ENCODE assay signal across 10 cellular contexts in genomic region chr6:446418-447366, GRCh38. TPM values are rescaled to one million over a fixed set of nuclear protein-coding genes. Genes with fewer than 3 reads are reported as not detected.
DNase-seq lines count a peak whose midpoint lies in the region; ATAC-seq and TF ChIP-seq lines count a peak whose summit lies in the region.
"Had no signal": no experiment of that assay in that cellular context is flagged by ENCODE, and none has a peak within 500 bp of the region (broad histone marks: within the 10 kb centered on the region; RNA-seq: fewer than 3 reads in every experiment).

No MANE protein-coding gene starts in this region.

- intact Hi-C loops in thyroid gland (cut with DNase I) (no loop called here), Right ventricle myocardium inferior (cut with DNase I) (no loop called here)

- no peaks in the 10 kb centered on the region for H4K20me1 ChIP-seq in BLaER1 treated with 17β-estradiol and CSF1 and Interleukin-3, amounts not matched to agents 10 nM and 100 nM

- H3K27ac Mint-ChIP-seq in activated naive CD4-positive, alpha-beta T cell treated with anti-CD3 and anti-CD28 coated beads, Interleukin-2, amount 10 ng/mL, durations not matched to agents 7 days and 5 days, result peak overlapping the region; percentile 95

- H3K27me3 Mint-ChIP-seq in activated naive CD4-positive, alpha-beta T cell treated with anti-CD3 and anti-CD28 coated beads, Interleukin-2, amount 10 ng/mL, durations not matched to agents 7 days and 5 days, result no peaks in the 10 kb centered on the region

- H3K9ac ChIP-seq in BLaER1 treated with 17β-estradiol and CSF1 and Interleukin-3, amounts not matched to agents 10 nM and 100 nM, result no peak overlapping the region; a peak in 1 of 22 replicates

- H3K4me3 ChIP-seq in BLaER1 treated with 17β-estradiol and CSF1 and Interleukin-3, amounts not matched to agents 10 nM and 100 nM, result no peak overlapping the region
- H3K4me3 ChIP-seq in thyroid gland (replicated peaks in 1 of 3), result no peak overlapping the region

- peak overlapping the region in 2 of 11 experiments; percentile 21 to 41; a peak in 2 of 22 replicates for H3K27ac ChIP-seq in BLaER1 treated with 17β-estradiol and CSF1 and Interleukin-3, amounts not matched to agents 10 nM and 100 nM
- no peak overlapping the region for H3K27ac ChIP-seq in thyroid gland

- DNase-seq in activated naive CD4-positive, alpha-beta T cell treated with anti-CD3 and anti-CD28 coated beads, Interleukin-2, amount 10 ng/mL, durations not matched to agents 7 days and 5 days, result peak; percentile 91
- DNase-seq in stimulated activated CD4-positive, alpha-beta T cell treated with anti-CD3 and anti-CD28 coated beads, Interleukin-1b, Interleukin-23, amount 100 ng/mL, for 4 hours (ENCODE audit: low read depth in 2 of 2), result peak; percentile 88 to 91
- DNase-seq in thyroid gland (no peak), Right ventricle myocardium inferior (ENCODE audit: missing footprints) (no peak)
- DNase-seq: amygdala, NCI-H510A treated with DMSO at 0.1 percent for 48 hours had no signal

- CTCF ChIA-PET in activated naive CD4-positive, alpha-beta T cell treated with anti-CD3 and anti-CD28 coated beads, Interleukin-2, amount 10 ng/mL, durations not matched to agents 7 days and 5 days (lab: Charles Lee), result interaction anchor here (0.5 to 3.2 kb wide), 17 partner anchors 11 to 70 kb away, joined by 3 to 19 read pairs (median 3); partner anchors contain the start of gene IRF4

- 70 to 81% methylated on average over 25 to 26 of the region's 28 CpGs for WGBS in thyroid gland, 2 donors

- H3K36me3 Mint-ChIP-seq in activated naive CD4-positive, alpha-beta T cell treated with anti-CD3 and anti-CD28 coated beads, Interleukin-2, amount 10 ng/mL, durations not matched to agents 7 days and 5 days, result no peaks in the 10 kb centered on the region

- H3K27me3 ChIP-seq in BLaER1 treated with 17β-estradiol and CSF1 and Interleukin-3, amounts not matched to agents 10 nM and 100 nM, result no peaks in the 10 kb centered on the region
- no peaks in the 10 kb centered on the region for H3K27me3 ChIP-seq in thyroid gland

- peak overlapping the region; percentile 57 to 82 (median 70) for H3K4me2 ChIP-seq in BLaER1 treated with 17β-estradiol and CSF1 and Interleukin-3, amounts not matched to agents 10 nM and 100 nM

- no peak for TF ChIP-seq POLR2A in thyroid gland (IDR thresholded peaks at IDR 0.05)

- H3K4me3 Mint-ChIP-seq in activated naive CD4-positive, alpha-beta T cell treated with anti-CD3 and anti-CD28 coated beads, Interleukin-2, amount 10 ng/mL, durations not matched to agents 7 days and 5 days, result peak overlapping the region; percentile 60

- H3K4me1 ChIP-seq in BLaER1 treated with 17β-estradiol and CSF1 and Interleukin-3, amounts not matched to agents 10 nM and 100 nM, result peaks cover 28 to 53% (median 38%) of the 10 kb centered on the region in 10 experiments
- H3K4me1 ChIP-seq in thyroid gland, result no peaks in the 10 kb centered on the region

- H3K4me1 Mint-ChIP-seq in activated naive CD4-positive, alpha-beta T cell treated with anti-CD3 and anti-CD28 coated beads, Interleukin-2, amount 10 ng/mL, durations not matched to agents 7 days and 5 days, result peaks cover 66% of the 10 kb centered on the region

- H3K36me3 ChIP-seq in BLaER1 treated with 17β-estradiol and CSF1 and Interleukin-3, amounts not matched to agents 10 nM and 100 nM, result no peaks in the 10 kb centered on the region
- no peaks in the 10 kb centered on the region for H3K36me3 ChIP-seq in thyroid gland

- TF ChIP-seq CTCF in thyroid gland (IDR thresholded peaks at IDR 0.05), result no peak

- H3K9me3 Mint-ChIP-seq in activated naive CD4-positive, alpha-beta T cell treated with anti-CD3 and anti-CD28 coated beads, Interleukin-2, amount 10 ng/mL, durations not matched to agents 7 days and 5 days, result peaks cover 3% of the 10 kb centered on the region

- peak; percentile 87 to 89 for ATAC-seq in activated CD4-positive, CD25-positive, alpha-beta regulatory T cell treated with anti-CD3 and anti-CD28 coated beads, Interleukin-2, amount 50 U/mL, for 24 hours
- ATAC-seq in HG03139 (IDR thresholded peaks at IDR 0.05; ENCODE audit: unreplicated experiment) (no peak), Right ventricle myocardium inferior (no peak), GM21825 (IDR thresholded peaks at IDR 0.05; ENCODE audit: unreplicated experiment) (no peak)

- peaks cover 0 to 22% (median 18%) of the 10 kb centered on the region in 11 experiments; a peak in 14 of 22 replicates for H3K9me3 ChIP-seq in BLaER1 treated with 17β-estradiol and CSF1 and Interleukin-3, amounts not matched to agents 10 nM and 100 nM (replicated peaks in 1 of 11)
- no peaks in the 10 kb centered on the region for H3K9me3 ChIP-seq in thyroid gland

RNA-seq across cellular contexts. Expression of gene IRF4, which starts 55.1 kb away (rescaled TPM):
- total RNA-seq in thyroid gland, result 1 to 10 TPM in 3 of 4 donors, under 1 TPM in 1; 0.54 to 2.3 (median 1.3) TPM
- total RNA-seq in Right ventricle myocardium inferior, result 0.68 TPM

Comparison
In these comparisons a context has a peak if more than half of its experiments do, and no peak if none do; other contexts are left out.
1. ATAC-seq: peak in activated CD4-positive, CD25-positive, alpha-beta regulatory T cell treated with anti-CD3 and anti-CD28 coated beads, Interleukin-2, amount 50 U/mL, for 24 hours (2 of 2); none in HG03139 (single experiment), Right ventricle myocardium inferior (single experiment) and GM21825 (single experiment).
2. DNase-seq: peak in activated naive CD4-positive, alpha-beta T cell treated with anti-CD3 and anti-CD28 coated beads, Interleukin-2, amount 10 ng/mL, durations not matched to agents 7 days and 5 days (single experiment) and stimulated activated CD4-positive, alpha-beta T cell treated with anti-CD3 and anti-CD28 coated beads, Interleukin-1b, Interleukin-23, amount 100 ng/mL, for 4 hours (2 of 2); none in thyroid gland (0 of 2) and Right ventricle myocardium inferior (single experiment).